ENCODE assay signal across 1 cellular context in the genomic region with DNA sequence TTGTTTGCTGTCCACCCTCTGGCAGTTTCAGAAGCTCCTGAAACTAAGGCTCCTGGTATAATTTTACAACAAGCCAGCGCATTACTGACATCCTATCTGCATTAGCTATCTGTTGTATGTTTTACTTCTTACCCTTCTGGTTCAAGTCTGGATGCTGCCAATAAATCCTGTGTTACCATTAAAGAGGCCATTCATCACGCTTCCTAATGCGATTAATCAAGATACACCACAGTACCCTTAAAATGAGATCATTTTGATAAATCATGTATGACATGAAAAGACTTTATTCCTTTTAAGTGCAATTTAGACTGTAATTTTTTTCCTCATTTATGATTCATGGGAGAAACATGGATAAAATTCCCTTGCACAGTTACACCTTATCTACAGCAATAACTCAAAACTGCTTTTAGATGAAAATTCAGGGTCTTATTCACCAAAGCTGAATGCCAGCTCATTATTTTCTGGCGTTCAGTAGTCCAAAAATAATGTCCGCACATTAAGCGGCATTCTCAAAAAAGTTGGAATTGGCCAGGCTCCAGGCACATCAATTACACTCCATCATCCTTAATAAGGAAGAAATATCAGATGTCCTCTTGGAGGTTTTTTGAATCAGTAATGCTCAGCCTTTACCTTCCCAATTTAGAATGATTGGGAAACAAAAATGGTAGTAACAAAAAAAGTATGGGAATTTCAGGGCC.
TF ChIP-seq lines count a peak whose summit lies in the region.

No MANE protein-coding gene starts in this region.

TF ChIP-seq in GM23338, 12 proteins besides CTCF, POLR2A, EP300 and RAD21 (continued from another document):
- no peak for TF ChIP-seq ZNF462 (CRISPR knock-in tag; IDR thresholded peaks at IDR 0.05)
